Comparison of ENCODE assay signal across 10 cellular contexts in the genomic region with DNA sequence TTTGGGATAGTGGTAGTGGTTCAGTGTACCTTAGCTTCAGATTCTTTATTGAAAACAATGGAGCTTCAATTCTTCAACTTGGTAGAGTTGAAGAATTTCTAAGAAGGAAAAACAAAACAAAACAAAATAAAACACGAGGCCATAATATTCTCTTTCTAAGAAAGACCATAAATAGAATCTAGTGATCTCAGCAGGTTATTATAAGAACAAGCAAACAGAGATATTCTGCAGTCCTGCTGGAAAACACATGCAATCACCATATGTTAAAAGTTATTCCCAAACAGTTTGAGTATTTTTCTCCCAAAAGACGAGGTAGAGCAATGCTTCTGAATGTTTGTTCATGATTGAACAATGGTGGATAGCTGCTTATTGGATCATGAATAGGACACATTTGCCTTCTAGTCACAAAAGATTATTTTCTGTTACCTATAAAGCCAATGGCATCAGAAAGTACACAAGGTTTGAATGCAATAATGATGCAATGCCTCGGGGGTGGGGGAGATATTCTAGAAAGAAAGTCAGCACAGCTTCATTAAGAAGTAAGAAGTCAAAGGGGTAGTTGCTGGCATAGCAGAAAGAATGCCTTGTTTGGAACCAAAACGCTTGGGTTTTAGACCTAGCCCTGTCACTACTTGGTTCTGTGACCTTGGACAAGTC. TPM values are rescaled to one million over a fixed set of nuclear protein-coding genes. Genes with fewer than 3 reads are reported as not detected.
DNase-seq lines count a peak whose midpoint lies in the region; ATAC-seq and TF ChIP-seq lines count a peak whose summit lies in the region.
"Had no signal": no experiment of that assay in that cellular context is flagged by ENCODE, and none has a peak within 500 bp of the region (broad histone marks: within the 10 kb centered on the region; RNA-seq: fewer than 3 reads in every experiment).

No MANE protein-coding gene starts in this region.

- H3K36me3 ChIP-seq in right atrium auricular region (no peaks in the 10 kb centered on the region), esophagus muscularis mucosa (no peaks in the 10 kb centered on the region), psoas muscle (ENCODE audit: insufficient read depth in 1 of 2, low read depth in 1 of 2) (peaks cover 0 to 2% of the 10 kb centered on the region in 2 donors)

- H3K4me1 ChIP-seq in right atrium auricular region (peaks cover 0 to 54% of the 10 kb centered on the region in 2 donors), esophagus muscularis mucosa (peaks cover 38 to 72% (median 71%) of the 10 kb centered on the region in 4 donors), psoas muscle (peaks cover 23% of the 10 kb centered on the region)

- no peak for DNase-seq in right atrium auricular region (ENCODE audit: low spot score)
- DNase-seq in Right ventricle myocardium superior: no peak
- DNase-seq in esophagus muscularis mucosa (ENCODE audit: extremely low spot score): no peak
- DNase-seq in psoas muscle: no peak
- DNase-seq in medulla oblongata (ENCODE audit: extremely low spot score): no peak
- no peak for DNase-seq in stimulated activated CD4-positive, alpha-beta T cell treated with anti-CD3 and anti-CD28 coated beads, Interleukin-15, amount 100 ng/mL, for 24 hours
- DNase-seq: activated naive CD4-positive, alpha-beta T cell treated with anti-CD3 and anti-CD28 coated beads, Interleukin-2, amount 50 U/mL, for 16 hours; NCI-H2171 had no signal

- TF ChIP-seq EP300 in esophagus muscularis mucosa (IDR thresholded peaks at IDR 0.05): no peak

- WGBS in esophagus muscularis mucosa: 63% methylated on average over 4 of the region's 4 CpGs
- WGBS in psoas muscle, 3 donors: 38 to 51% (median 38%) methylated on average over 4 of the region's 4 CpGs

- TF ChIP-seq POLR2A in esophagus muscularis mucosa (IDR thresholded peaks at IDR 0.05; ENCODE audit: low read depth): no peak

- TF ChIP-seq CTCF in right atrium auricular region (IDR thresholded peaks at IDR 0.05) (no peak), esophagus muscularis mucosa (IDR thresholded peaks at IDR 0.05) (no peak), psoas muscle (IDR thresholded peaks at IDR 0.05) (no peak)

- H3K27me3 ChIP-seq in right atrium auricular region: no peaks in the 10 kb centered on the region
- H3K27me3 ChIP-seq in esophagus muscularis mucosa: no peaks in the 10 kb centered on the region
- no peaks in the 10 kb centered on the region for H3K27me3 ChIP-seq in psoas muscle (ENCODE audit: insufficient read depth in 3 of 3, low read length in 2 of 3)

- no peaks in the 10 kb centered on the region for H3K9me3 ChIP-seq in right atrium auricular region
- H3K9me3 ChIP-seq in esophagus muscularis mucosa: no peaks in the 10 kb centered on the region
- no peaks in the 10 kb centered on the region for H3K9me3 ChIP-seq in psoas muscle

- ATAC-seq in Right ventricle myocardium superior (ENCODE audit: poor library complexity) (no peak), psoas muscle (peak in 2 of 4 donors; percentile 6 to 15), GM19463 (IDR thresholded peaks at IDR 0.05; ENCODE audit: unreplicated experiment) (no peak), HG02870 (IDR thresholded peaks at IDR 0.05; ENCODE audit: unreplicated experiment) (no peak)

- H3K4me3 ChIP-seq in right atrium auricular region: no peak overlapping the region
- no peak overlapping the region for H3K4me3 ChIP-seq in esophagus muscularis mucosa
- H3K4me3 ChIP-seq in psoas muscle: no peak overlapping the region

- intact Hi-C loops in Right ventricle myocardium superior (cut with DNase I): no loop called here
- intact Hi-C loops in esophagus muscularis mucosa (cut with DNase I): no loop called here
- intact Hi-C loops in psoas muscle (cut with DNase I): loop anchor here in 1 of 2 donors (5.0 to 10.0 kb wide), 2 partner anchors 45 to 1402 kb away; a partner anchor contains a TSS

- H3K27ac ChIP-seq in right atrium auricular region (peak overlapping the region; percentile 65 to 73), esophagus muscularis mucosa (replicated peaks in 1 of 4) (peak overlapping the region; percentile 49 to 79 (median 65)), psoas muscle (peak overlapping the region; percentile 51)

RNA-seq across cellular contexts. Expression of a gene that starts 59.3 kb away (rescaled TPM):
- total RNA-seq in right atrium auricular region (10 to 100 TPM; 25.6 to 39.6 TPM), Right ventricle myocardium superior (18.1 TPM), esophagus muscularis mucosa (10 to 100 TPM; 29.2 to 43.4 (median 37.1) TPM), psoas muscle (10 to 100 TPM in 2 of 4 donors, 1 to 10 TPM in 2; 6.7 to 14.7 (median 10.9) TPM)
- 1 to 10 TPM; 2.2 to 3.6 (median 3.3) TPM for polyA plus RNA-seq in psoas muscle
